In the genomic region with DNA sequence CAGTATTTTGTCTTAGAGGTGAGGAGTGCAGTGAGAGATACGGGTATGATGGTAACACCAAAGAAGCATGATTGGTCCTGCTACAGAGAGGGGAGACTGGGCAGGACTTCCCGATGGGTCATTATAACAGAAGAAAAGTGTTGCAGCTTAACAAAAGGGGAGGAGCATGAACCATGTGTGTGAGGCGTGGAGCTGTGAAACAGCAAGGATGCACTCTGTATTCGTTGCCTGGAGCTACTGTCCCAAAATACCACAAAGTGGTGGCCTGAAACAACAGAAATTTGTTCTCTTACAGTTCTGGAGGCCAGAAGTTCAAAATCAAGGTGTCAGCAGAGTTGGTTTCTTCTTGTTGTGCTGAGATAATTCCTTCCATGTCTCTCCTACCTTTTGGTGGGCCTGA, we compare ENCODE assay signal across 28 cellular contexts.
"Had no signal": no experiment of that assay in that cellular context is flagged by ENCODE, and none has a peak within 500 bp of the region (broad histone marks: within the 10 kb centered on the region; RNA-seq: fewer than 3 reads in every experiment).

No MANE protein-coding gene starts in this region.

- H3K27ac ChIP-seq: colonic mucosa, gastroesophageal sphincter, left ventricle myocardium inferior, lower lobe of right lung, parathyroid adenoma, psoas muscle, right lobe of liver, spleen, testis, tibial nerve, upper lobe of right lung, vagina had no signal

- H3K9me3 Mint-ChIP-seq: nephron; stimulated activated memory B cell treated with anti-CD40 and anti-IgM and Interleukin-4, amounts not matched to agents 10 μg/mL and 1 μg/mL and 100 μg/mL, for 72 hours; stimulated activated naive CD8-positive, alpha-beta T cell treated with anti-CD3 and anti-CD28 coated beads, Interleukin-15, amount 100 ng/mL, for 72 hours had no signal

- H3K79me2 ChIP-seq: parathyroid adenoma had no signal

- H3K4me1 Mint-ChIP-seq: nephron; stimulated activated naive CD8-positive, alpha-beta T cell treated with anti-CD3 and anti-CD28 coated beads, Interleukin-15, amount 100 ng/mL, for 72 hours had no signal

- DNase-seq: colonic mucosa; dermis blood vessel endothelial cell; effector CD4-positive, alpha-beta T cell; glutamatergic neuron; kidney; left cardiac atrium; left ventricle myocardium inferior; lower lobe of right lung; mesenchymal stem cell; midbrain; psoas muscle; retina; right lobe of liver; spleen; stimulated activated CD4-positive, alpha-beta T cell treated with anti-CD3 and anti-CD28 coated beads, Interleukin-15, amount 100 ng/mL, for 24 hours; stimulated activated CD4-positive, alpha-beta T cell treated with anti-CD3 and anti-CD28 coated beads, Interleukin-1b, Interleukin-23, amount 100 ng/mL, for 48 hours; stimulated activated CD4-positive, alpha-beta T cell treated with anti-CD3 and anti-CD28 coated beads, Interleukin-4, amount 100 ng/mL, for 24 hours; stimulated activated naive CD8-positive, alpha-beta T cell treated with anti-CD3 and anti-CD28 coated beads, Interleukin-15, amount 100 ng/mL, for 72 hours; testis; upper lobe of right lung had no signal

- H3K27ac Mint-ChIP-seq: nephron had no signal

- H3K4me1 ChIP-seq: colonic mucosa, gastroesophageal sphincter, left ventricle myocardium inferior, lower lobe of right lung, parathyroid adenoma, psoas muscle, right lobe of liver, testis, tibial nerve, upper lobe of right lung, vagina had no signal

- H3K4me3 ChIP-seq: colonic mucosa, gastroesophageal sphincter, left ventricle myocardium inferior, lower lobe of right lung, psoas muscle, right lobe of liver, spleen, testis, tibial nerve, upper lobe of right lung, vagina had no signal

- H3K9me3 ChIP-seq: colonic mucosa, gastroesophageal sphincter, left ventricle myocardium inferior, lower lobe of right lung, psoas muscle, right lobe of liver, spleen, testis, tibial nerve, upper lobe of right lung, vagina had no signal

- H3K4me3 Mint-ChIP-seq: nephron; stimulated activated memory B cell treated with anti-CD40 and anti-IgM and Interleukin-4, amounts not matched to agents 10 μg/mL and 1 μg/mL and 100 μg/mL, for 72 hours; stimulated activated naive CD8-positive, alpha-beta T cell treated with anti-CD3 and anti-CD28 coated beads, Interleukin-15, amount 100 ng/mL, for 72 hours had no signal

- H3K9ac ChIP-seq: parathyroid adenoma had no signal

- H2AFZ ChIP-seq: parathyroid adenoma had no signal

- H3K27me3 Mint-ChIP-seq: stimulated activated memory B cell treated with anti-CD40 and anti-IgM and Interleukin-4, amounts not matched to agents 10 μg/mL and 1 μg/mL and 100 μg/mL, for 72 hours; stimulated activated naive CD8-positive, alpha-beta T cell treated with anti-CD3 and anti-CD28 coated beads, Interleukin-15, amount 100 ng/mL, for 72 hours had no signal

- ATAC-seq: esophagus mucosa; gastroesophageal sphincter; left cardiac atrium; lower lobe of right lung; psoas muscle; right lobe of liver; stimulated activated memory B cell treated with anti-CD40 and anti-IgM and Interleukin-4, amounts not matched to agents 10 μg/mL and 1 μg/mL and 100 μg/mL, for 72 hours; stimulated activated naive CD8-positive, alpha-beta T cell treated with anti-CD3 and anti-CD28 coated beads, Interleukin-15, amount 100 ng/mL, for 72 hours; upper lobe of right lung had no signal

- FAIRE-seq: endometrium, kidney had no signal

- H3K27me3 ChIP-seq: colonic mucosa, gastroesophageal sphincter, right lobe of liver, spleen, testis, tibial nerve, upper lobe of right lung, vagina had no signal

- H3K36me3 ChIP-seq: colonic mucosa, lower lobe of right lung, right lobe of liver, vagina had no signal
